Comparison of ENCODE assay signal across 1 cellular context in genomic region chr19:13441810-13442512, GRCh38.
TF ChIP-seq lines count a peak whose summit lies in the region.

No MANE protein-coding gene starts in this region.

TF ChIP-seq in HepG2, 621 proteins besides CTCF, POLR2A, EP300 and RAD21 (continued from another document and continues in another):
- TF ChIP-seq, protein P1, sequence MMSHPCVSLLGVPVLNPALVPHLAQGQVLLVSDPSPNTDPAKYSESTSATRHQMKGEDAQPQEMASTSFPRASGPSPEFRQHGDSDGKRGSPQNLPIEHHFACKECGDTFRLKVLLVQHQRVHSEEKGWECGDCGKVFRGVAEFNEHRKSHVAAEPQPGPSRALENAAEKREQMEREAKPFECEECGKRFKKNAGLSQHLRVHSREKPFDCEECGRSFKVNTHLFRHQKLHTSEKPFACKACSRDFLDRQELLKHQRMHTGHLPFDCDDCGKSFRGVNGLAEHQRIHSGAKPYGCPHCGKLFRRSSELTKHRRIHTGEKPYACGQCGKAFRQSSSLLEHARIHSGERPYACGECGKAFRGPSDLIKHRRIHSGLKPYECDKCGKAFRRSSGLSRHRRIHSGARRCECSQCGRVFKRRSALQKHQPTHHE (CRISPR knock-in tag; IDR thresholded peaks at IDR 0.05; ENCODE audit: borderline replicate concordance): no peak
- TF ChIP-seq IRF2 (CRISPR knock-in tag; IDR thresholded peaks at IDR 0.05) (no peak), SALL1 (CRISPR knock-in tag; IDR thresholded peaks at IDR 0.05) (peak; percentile 83), NR2F1 (CRISPR knock-in tag; IDR thresholded peaks at IDR 0.05) (no peak), ZNF772 (CRISPR knock-in tag; IDR thresholded peaks at IDR 0.05) (no peak), RELA (CRISPR knock-in tag; IDR thresholded peaks at IDR 0.05) (no peak), NR3C1 (CRISPR knock-in tag; IDR thresholded peaks at IDR 0.05) (no peak), ZNF430 (CRISPR knock-in tag; IDR thresholded peaks at IDR 0.05) (peak; percentile 75; the same call in 1 of the 2 replicates), ZNF354B (CRISPR knock-in tag; IDR thresholded peaks at IDR 0.05) (no peak), ZFP62 (CRISPR knock-in tag; IDR thresholded peaks at IDR 0.05) (no peak), FOXA3 (CRISPR knock-in tag; IDR thresholded peaks at IDR 0.05) (0 out of 2 replicates have a peak, but pooled peaks have one; percentile 12), RERE (CRISPR knock-in tag; IDR thresholded peaks at IDR 0.05; ENCODE audit: low read depth) (no peak), ZNF775 (CRISPR knock-in tag; IDR thresholded peaks at IDR 0.05; ENCODE audit: borderline replicate concordance) (no peak), RARG (CRISPR knock-in tag; IDR thresholded peaks at IDR 0.05; ENCODE audit: low read depth) (no peak), THAP8 (CRISPR knock-in tag; IDR thresholded peaks at IDR 0.05; ENCODE audit: borderline replicate concordance) (no peak), NONO (IDR thresholded peaks at IDR 0.05) (no peak), NONO (CRISPR knock-in tag; conservative IDR thresholded peaks at IDR 0.05) (no peak), FOSL1 (CRISPR knock-in tag; IDR thresholded peaks at IDR 0.05; ENCODE audit: borderline replicate concordance) (no peak), ARNTL (CRISPR knock-in tag; IDR thresholded peaks at IDR 0.05) (no peak), DZIP1 (CRISPR knock-in tag; IDR thresholded peaks at IDR 0.05) (no peak), ZNF75D (CRISPR knock-in tag; IDR thresholded peaks at IDR 0.05; ENCODE audit: borderline replicate concordance) (no peak), PHF8 (CRISPR knock-in tag; IDR thresholded peaks at IDR 0.05) (no peak), ZNF646 (CRISPR knock-in tag; IDR thresholded peaks at IDR 0.05) (no peak)
- TF ChIP-seq, protein P2, sequence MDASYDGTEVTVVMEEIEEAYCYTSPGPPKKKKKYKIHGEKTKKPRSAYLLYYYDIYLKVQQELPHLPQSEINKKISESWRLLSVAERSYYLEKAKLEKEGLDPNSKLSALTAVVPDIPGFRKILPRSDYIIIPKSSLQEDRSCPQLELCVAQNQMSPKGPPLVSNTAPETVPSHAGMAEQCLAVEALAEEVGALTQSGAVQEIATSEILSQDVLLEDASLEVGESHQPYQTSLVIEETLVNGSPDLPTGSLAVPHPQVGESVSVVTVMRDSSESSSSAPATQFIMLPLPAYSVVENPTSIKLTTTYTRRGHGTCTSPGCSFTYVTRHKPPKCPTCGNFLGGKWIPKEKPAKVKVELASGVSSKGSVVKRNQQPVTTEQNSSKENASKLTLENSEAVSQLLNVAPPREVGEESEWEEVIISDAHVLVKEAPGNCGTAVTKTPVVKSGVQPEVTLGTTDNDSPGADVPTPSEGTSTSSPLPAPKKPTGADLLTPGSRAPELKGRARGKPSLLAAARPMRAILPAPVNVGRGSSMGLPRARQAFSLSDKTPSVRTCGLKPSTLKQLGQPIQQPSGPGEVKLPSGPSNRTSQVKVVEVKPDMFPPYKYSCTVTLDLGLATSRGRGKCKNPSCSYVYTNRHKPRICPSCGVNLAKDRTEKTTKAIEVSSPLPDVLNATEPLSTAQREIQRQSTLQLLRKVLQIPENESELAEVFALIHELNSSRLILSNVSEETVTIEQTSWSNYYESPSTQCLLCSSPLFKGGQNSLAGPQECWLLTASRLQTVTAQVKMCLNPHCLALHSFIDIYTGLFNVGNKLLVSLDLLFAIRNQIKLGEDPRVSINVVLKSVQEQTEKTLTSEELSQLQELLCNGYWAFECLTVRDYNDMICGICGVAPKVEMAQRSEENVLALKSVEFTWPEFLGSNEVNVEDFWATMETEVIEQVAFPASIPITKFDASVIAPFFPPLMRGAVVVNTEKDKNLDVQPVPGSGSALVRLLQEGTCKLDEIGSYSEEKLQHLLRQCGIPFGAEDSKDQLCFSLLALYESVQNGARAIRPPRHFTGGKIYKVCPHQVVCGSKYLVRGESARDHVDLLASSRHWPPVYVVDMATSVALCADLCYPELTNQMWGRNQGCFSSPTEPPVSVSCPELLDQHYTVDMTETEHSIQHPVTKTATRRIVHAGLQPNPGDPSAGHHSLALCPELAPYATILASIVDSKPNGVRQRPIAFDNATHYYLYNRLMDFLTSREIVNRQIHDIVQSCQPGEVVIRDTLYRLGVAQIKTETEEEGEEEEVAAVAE (CRISPR knock-in tag; IDR thresholded peaks at IDR 0.05; ENCODE audit: borderline replicate concordance): 0 out of 2 replicates have a peak, but pooled peaks have one; percentile 68
- TF ChIP-seq, protein P3, sequence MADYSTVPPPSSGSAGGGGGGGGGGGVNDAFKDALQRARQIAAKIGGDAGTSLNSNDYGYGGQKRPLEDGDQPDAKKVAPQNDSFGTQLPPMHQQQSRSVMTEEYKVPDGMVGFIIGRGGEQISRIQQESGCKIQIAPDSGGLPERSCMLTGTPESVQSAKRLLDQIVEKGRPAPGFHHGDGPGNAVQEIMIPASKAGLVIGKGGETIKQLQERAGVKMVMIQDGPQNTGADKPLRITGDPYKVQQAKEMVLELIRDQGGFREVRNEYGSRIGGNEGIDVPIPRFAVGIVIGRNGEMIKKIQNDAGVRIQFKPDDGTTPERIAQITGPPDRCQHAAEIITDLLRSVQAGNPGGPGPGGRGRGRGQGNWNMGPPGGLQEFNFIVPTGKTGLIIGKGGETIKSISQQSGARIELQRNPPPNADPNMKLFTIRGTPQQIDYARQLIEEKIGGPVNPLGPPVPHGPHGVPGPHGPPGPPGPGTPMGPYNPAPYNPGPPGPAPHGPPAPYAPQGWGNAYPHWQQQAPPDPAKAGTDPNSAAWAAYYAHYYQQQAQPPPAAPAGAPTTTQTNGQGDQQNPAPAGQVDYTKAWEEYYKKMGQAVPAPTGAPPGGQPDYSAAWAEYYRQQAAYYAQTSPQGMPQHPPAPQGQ (CRISPR knock-in tag; IDR thresholded peaks at IDR 0.05; ENCODE audit: borderline replicate concordance): no peak
- TF ChIP-seq, protein P4, sequence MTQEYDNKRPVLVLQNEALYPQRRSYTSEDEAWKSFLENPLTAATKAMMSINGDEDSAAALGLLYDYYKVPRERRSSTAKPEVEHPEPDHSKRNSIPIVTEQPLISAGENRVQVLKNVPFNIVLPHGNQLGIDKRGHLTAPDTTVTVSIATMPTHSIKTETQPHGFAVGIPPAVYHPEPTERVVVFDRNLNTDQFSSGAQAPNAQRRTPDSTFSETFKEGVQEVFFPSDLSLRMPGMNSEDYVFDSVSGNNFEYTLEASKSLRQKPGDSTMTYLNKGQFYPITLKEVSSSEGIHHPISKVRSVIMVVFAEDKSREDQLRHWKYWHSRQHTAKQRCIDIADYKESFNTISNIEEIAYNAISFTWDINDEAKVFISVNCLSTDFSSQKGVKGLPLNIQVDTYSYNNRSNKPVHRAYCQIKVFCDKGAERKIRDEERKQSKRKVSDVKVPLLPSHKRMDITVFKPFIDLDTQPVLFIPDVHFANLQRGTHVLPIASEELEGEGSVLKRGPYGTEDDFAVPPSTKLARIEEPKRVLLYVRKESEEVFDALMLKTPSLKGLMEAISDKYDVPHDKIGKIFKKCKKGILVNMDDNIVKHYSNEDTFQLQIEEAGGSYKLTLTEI (CRISPR knock-in tag; conservative IDR thresholded peaks at IDR 0.05): no peak
